Comparison of ENCODE assay signal across 12 cellular contexts in genomic region chr10:76675951-76676587, GRCh38.
DNase-seq lines count a peak whose midpoint lies in the region; ATAC-seq and TF ChIP-seq lines count a peak whose summit lies in the region.
"Had no signal": no experiment of that assay in that cellular context is flagged by ENCODE, and none has a peak within 500 bp of the region (broad histone marks: within the 10 kb centered on the region; RNA-seq: fewer than 3 reads in every experiment).

No MANE protein-coding gene starts in this region.

- H3K4me1 Mint-ChIP-seq in natural killer cell treated with Interleukin-12 subunit alpha and Interleukin-12 subunit beta and Interleukin-15 and Interleukin-18, amount 100 ng/mL, for 72 hours (ENCODE audit: low read depth in 2 of 2): no peaks in the 10 kb centered on the region
- H3K4me1 Mint-ChIP-seq: CD8-positive, alpha-beta memory T cell; stimulated activated naive B cell treated with anti-CD40 and anti-IgM and Interleukin-4, amounts not matched to agents 10 μg/mL and 1 μg/mL and 100 μg/mL, for 72 hours had no signal

- no peak overlapping the region for H3K4me3 ChIP-seq in astrocyte of the spinal cord (ENCODE audit: low read depth, low read length)
- H3K4me3 ChIP-seq in heart right ventricle: no peak overlapping the region
- no peak overlapping the region for H3K4me3 ChIP-seq in retinal pigment epithelial cell (ENCODE audit: low read length)
- H3K4me3 ChIP-seq: SJSA1 had no signal

- H3K4me1 ChIP-seq in heart right ventricle: peaks cover 0 to 11% (median 0%) of the 10 kb centered on the region in 9 donors
- H3K4me1 ChIP-seq: SJSA1 had no signal

- H3K27me3 Mint-ChIP-seq in natural killer cell treated with Interleukin-12 subunit alpha and Interleukin-12 subunit beta and Interleukin-15 and Interleukin-18, amount 100 ng/mL, for 72 hours: peaks cover 0 to 6% of the 10 kb centered on the region in 2 donors
- H3K27me3 Mint-ChIP-seq: CD8-positive, alpha-beta memory T cell; stimulated activated naive B cell treated with anti-CD40 and anti-IgM and Interleukin-4, amounts not matched to agents 10 μg/mL and 1 μg/mL and 100 μg/mL, for 72 hours had no signal

- no peaks in the 10 kb centered on the region for H3K9me3 ChIP-seq in heart right ventricle
- H3K9me3 ChIP-seq: SJSA1 had no signal

- intact Hi-C loops in heart right ventricle (cut with DNase I): no loop called here

- peak overlapping the region in 7 of 10 donors; percentile 17 to 55 (median 43) for H3K27ac ChIP-seq in heart right ventricle
- H3K27ac ChIP-seq: SJSA1 had no signal

- ATAC-seq in heart right ventricle (peak; percentile 68 to 92 (median 80)), GM21825 (IDR thresholded peaks at IDR 0.05; ENCODE audit: unreplicated experiment) (no peak), HG03196 (IDR thresholded peaks at IDR 0.05; ENCODE audit: unreplicated experiment) (no peak)
- no peak for ATAC-seq in natural killer cell treated with Interleukin-12 subunit alpha and Interleukin-12 subunit beta and Interleukin-15 and Interleukin-18, amount 100 ng/mL, for 72 hours
- ATAC-seq: stimulated activated naive B cell treated with anti-CD40 and anti-IgM and Interleukin-4, amounts not matched to agents 10 μg/mL and 1 μg/mL and 100 μg/mL, for 72 hours had no signal

- in situ Hi-C loops in G401 (cut with HindIII; ENCODE audit: low sequenced_read_pairs): no loop called here
- in situ Hi-C loops in astrocyte of the spinal cord (cut with HindIII; ENCODE audit: low sequenced_read_pairs): no loop called here

- no peak overlapping the region for H3K4me3 Mint-ChIP-seq in natural killer cell treated with Interleukin-12 subunit alpha and Interleukin-12 subunit beta and Interleukin-15 and Interleukin-18, amount 100 ng/mL, for 72 hours
- H3K4me3 Mint-ChIP-seq: CD8-positive, alpha-beta memory T cell; stimulated activated naive B cell treated with anti-CD40 and anti-IgM and Interleukin-4, amounts not matched to agents 10 μg/mL and 1 μg/mL and 100 μg/mL, for 72 hours had no signal

- 74 to 84% methylated on average over 4 of the region's 4 CpGs for WGBS in heart right ventricle, 2 donors

- no peak for TF ChIP-seq CTCF in astrocyte of the spinal cord (IDR thresholded peaks at IDR 0.05; ENCODE audit: low read depth, low read length)
- TF ChIP-seq CTCF in heart right ventricle (IDR thresholded peaks at IDR 0.05): no peak
- TF ChIP-seq CTCF in retinal pigment epithelial cell (conservative IDR thresholded peaks at IDR 0.05; ENCODE audit: low read depth, low read length): no peak

- peaks cover 5% of the 10 kb centered on the region for H3K9me3 Mint-ChIP-seq in natural killer cell treated with Interleukin-12 subunit alpha and Interleukin-12 subunit beta and Interleukin-15 and Interleukin-18, amount 100 ng/mL, for 72 hours

- DNase-seq in G401 (ENCODE audit: low spot score) (peak; percentile 34), astrocyte of the spinal cord (ENCODE audit: low read depth, low spot score) (peak; percentile 44), heart right ventricle (peak; percentile 15 to 41), retinal pigment epithelial cell (ENCODE audit: low read depth) (peak; percentile 78), SIG-M5 (lab: John Stamatoyannopoulos, UW) (no peak)
- no peak for DNase-seq in natural killer cell treated with Interleukin-12 subunit alpha and Interleukin-12 subunit beta and Interleukin-15 and Interleukin-18, amount 100 ng/mL, for 72 hours (ENCODE audit: low spot score)
- DNase-seq: CD8-positive, alpha-beta memory T cell; stimulated activated naive B cell treated with anti-CD40 and anti-IgM and Interleukin-4, amounts not matched to agents 10 μg/mL and 1 μg/mL and 100 μg/mL, for 72 hours had no signal

- no peaks in the 10 kb centered on the region for H3K36me3 ChIP-seq in heart right ventricle
- H3K36me3 ChIP-seq: SJSA1 had no signal

- no peak overlapping the region for H3K27ac Mint-ChIP-seq in natural killer cell treated with Interleukin-12 subunit alpha and Interleukin-12 subunit beta and Interleukin-15 and Interleukin-18, amount 100 ng/mL, for 72 hours
- H3K27ac Mint-ChIP-seq: CD8-positive, alpha-beta memory T cell; progenitor cell of endocrine pancreas; stimulated activated naive B cell treated with anti-CD40 and anti-IgM and Interleukin-4, amounts not matched to agents 10 μg/mL and 1 μg/mL and 100 μg/mL, for 72 hours had no signal

- H3K27me3 ChIP-seq in heart right ventricle: no peaks in the 10 kb centered on the region
- H3K27me3 ChIP-seq: SJSA1 had no signal

- no peaks in the 10 kb centered on the region for H3K36me3 Mint-ChIP-seq in natural killer cell treated with Interleukin-12 subunit alpha and Interleukin-12 subunit beta and Interleukin-15 and Interleukin-18, amount 100 ng/mL, for 72 hours
- H3K36me3 Mint-ChIP-seq: CD8-positive, alpha-beta memory T cell; stimulated activated naive B cell treated with anti-CD40 and anti-IgM and Interleukin-4, amounts not matched to agents 10 μg/mL and 1 μg/mL and 100 μg/mL, for 72 hours had no signal

Comparison
In these comparisons a context has a peak if more than half of its experiments do, and no peak if none do; other contexts are left out.
1. DNase-seq: peak in G401 (single experiment), astrocyte of the spinal cord (single experiment), heart right ventricle (2 of 2) and retinal pigment epithelial cell (single experiment); none in SIG-M5 (single experiment) and natural killer cell treated with Interleukin-12 subunit alpha and Interleukin-12 subunit beta and Interleukin-15 and Interleukin-18, amount 100 ng/mL, for 72 hours (single experiment).
2. ATAC-seq: peak in heart right ventricle (8 of 8); none in GM21825 (single experiment), natural killer cell treated with Interleukin-12 subunit alpha and Interleukin-12 subunit beta and Interleukin-15 and Interleukin-18, amount 100 ng/mL, for 72 hours (0 of 2) and HG03196 (single experiment).